Comparison of ENCODE assay signal across 25 cellular contexts in genomic region chr2:20571231-20571630, GRCh38.
DNase-seq lines count a peak whose midpoint lies in the region; TF ChIP-seq lines count a peak whose summit lies in the region.
"Had no signal": no experiment of that assay in that cellular context is flagged by ENCODE, and none has a peak within 500 bp of the region (broad histone marks: within the 10 kb centered on the region; RNA-seq: fewer than 3 reads in every experiment).

No MANE protein-coding gene starts in this region.

- no peak for TF ChIP-seq CTCF in breast epithelium (IDR thresholded peaks at IDR 0.05)
- TF ChIP-seq CTCF in MCF 10A (IDR thresholded peaks at IDR 0.05; ENCODE audit: unreplicated experiment): no peak
- TF ChIP-seq CTCF in hepatocyte (IDR thresholded peaks at IDR 0.05; ENCODE audit: poor library complexity): no peak
- TF ChIP-seq CTCF in neural crest cell (conservative IDR thresholded peaks at IDR 0.05): no peak
- no peak for TF ChIP-seq CTCF in uterus (IDR thresholded peaks at IDR 0.05)

- H3K4me1 ChIP-seq in breast epithelium (peaks cover 4 to 11% of the 10 kb centered on the region in 2 donors), hepatocyte (ENCODE audit: insufficient read depth) (peaks cover 10% of the 10 kb centered on the region), uterus (peaks cover 9 to 10% of the 10 kb centered on the region in 2 donors)

- H3K4me1 Mint-ChIP-seq in MCF 10A (ENCODE audit: insufficient read depth, unreplicated experiment): no peaks in the 10 kb centered on the region
- peaks cover 93% of the 10 kb centered on the region for H3K4me1 Mint-ChIP-seq in neural crest cell
- H3K4me1 Mint-ChIP-seq in activated CD4-positive, alpha-beta T cell treated with anti-CD3 and anti-CD28 coated beads, Interleukin-2, amount 10 ng/mL, durations not matched to agents 7 days and 5 days: peaks cover 15% of the 10 kb centered on the region

- no peaks in the 10 kb centered on the region for H3K9me3 Mint-ChIP-seq in MCF 10A (ENCODE audit: unreplicated experiment)
- no peaks in the 10 kb centered on the region for H3K9me3 Mint-ChIP-seq in neural crest cell
- no peaks in the 10 kb centered on the region for H3K9me3 Mint-ChIP-seq in activated CD4-positive, alpha-beta T cell treated with anti-CD3 and anti-CD28 coated beads, Interleukin-2, amount 10 ng/mL, durations not matched to agents 7 days and 5 days
- H3K9me3 Mint-ChIP-seq: activated naive CD8-positive, alpha-beta T cell treated with anti-CD3 and anti-CD28 coated beads, Interleukin-2, amount 10 ng/mL, durations not matched to agents 7 days and 5 days; activated T-helper 17 cell treated with anti-CD3 and anti-CD28 coated beads, Interleukin-2, amount 50 U/mL, for 72 hours; CD8-positive, alpha-beta memory T cell; WTC11 had no signal

- DNase-seq in breast epithelium (ENCODE audit: low spot score in 2 of 2) (no peak), MCF 10A (ENCODE audit: unreplicated experiment) (no peak), hepatocyte (ENCODE audit: low spot score) (no peak), neural crest cell (ENCODE audit: low read depth, low spot score) (no peak), uterus (peak; percentile 13 to 28), SKM-1 (lab: John Stamatoyannopoulos, UW; ENCODE audit: unreplicated experiment) (no peak), C1 segment of cervical spinal cord (lab: John Stamatoyannopoulos, UW) (no peak)
- no peak for DNase-seq in activated CD4-positive, alpha-beta T cell treated with anti-CD3 and anti-CD28 coated beads, Interleukin-2, amount 10 ng/mL, durations not matched to agents 7 days and 5 days
- DNase-seq: activated CD8-positive, alpha-beta memory T cell treated with anti-CD3 and anti-CD28 coated beads, Interleukin-2, amount 50 U/mL, for 4 hours; activated naive CD8-positive, alpha-beta T cell treated with anti-CD3 and anti-CD28 coated beads, Interleukin-2, amount 10 ng/mL, durations not matched to agents 7 days and 5 days; CD8-positive, alpha-beta memory T cell; foreskin keratinocyte; hypothalamus; mammary epithelial cell; NCI-H1417; NCI-H2081 treated with DMSO at 0.1 percent for 48 hours; NCI-H345; NCI-H748 treated with DMSO at 0.1 percent for 48 hours; nucleus accumbens; stimulated activated CD4-positive, alpha-beta T cell treated with anti-CD3 and anti-CD28 coated beads, Interleukin-4, amount 100 ng/mL, for 1 hour; stimulated activated naive CD4-positive, alpha-beta T cell; T-helper 9 cell had no signal

- TF ChIP-seq POLR2A in breast epithelium (IDR thresholded peaks at IDR 0.05): no peak
- no peak for TF ChIP-seq POLR2A in uterus (IDR thresholded peaks at IDR 0.05)

- H3K4me3 Mint-ChIP-seq in MCF 10A (ENCODE audit: unreplicated experiment): no peak overlapping the region
- no peak overlapping the region for H3K4me3 Mint-ChIP-seq in neural crest cell
- no peak overlapping the region for H3K4me3 Mint-ChIP-seq in activated CD4-positive, alpha-beta T cell treated with anti-CD3 and anti-CD28 coated beads, Interleukin-2, amount 10 ng/mL, durations not matched to agents 7 days and 5 days
- H3K4me3 Mint-ChIP-seq: activated naive CD8-positive, alpha-beta T cell treated with anti-CD3 and anti-CD28 coated beads, Interleukin-2, amount 10 ng/mL, durations not matched to agents 7 days and 5 days; activated T-helper 17 cell treated with anti-CD3 and anti-CD28 coated beads, Interleukin-2, amount 50 U/mL, for 72 hours; CD8-positive, alpha-beta memory T cell; WTC11 had no signal

- no peaks in the 10 kb centered on the region for H3K9me2 ChIP-seq in hepatocyte (replicated peaks; ENCODE audit: insufficient read depth)

- CTCF ChIA-PET in MCF 10A (lab: Yijun Ruan, JAX): no interaction called here
- CTCF ChIA-PET in activated CD4-positive, alpha-beta T cell treated with anti-CD3 and anti-CD28 coated beads, Interleukin-2, amount 10 ng/mL, durations not matched to agents 7 days and 5 days (lab: Charles Lee): interaction anchor here (1.0 to 1.4 kb wide), 3 partner anchors 15 to 80 kb away, joined by 3 to 5 read pairs (median 3); partner anchors contain the start of gene HS1BP3

- no peak overlapping the region for H3K27ac Mint-ChIP-seq in MCF 10A (ENCODE audit: low read depth, unreplicated experiment)
- peak overlapping the region; percentile 39 for H3K27ac Mint-ChIP-seq in neural crest cell (ENCODE audit: unreplicated experiment)
- no peak overlapping the region for H3K27ac Mint-ChIP-seq in activated CD4-positive, alpha-beta T cell treated with anti-CD3 and anti-CD28 coated beads, Interleukin-2, amount 10 ng/mL, durations not matched to agents 7 days and 5 days
- H3K27ac Mint-ChIP-seq: WTC11 had no signal

- WGBS in hepatocyte (ENCODE audit: low lambda C conversion rate, missing lambda C conversion rate): 90% methylated on average over 10 of the region's 10 CpGs

- H4K20me1 ChIP-seq in hepatocyte (ENCODE audit: insufficient read depth, poor library complexity, severe bottlenecking): no peaks in the 10 kb centered on the region

- H3K79me2 ChIP-seq in hepatocyte: no peaks in the 10 kb centered on the region

- H3K36me3 ChIP-seq in breast epithelium: no peaks in the 10 kb centered on the region
- H3K36me3 ChIP-seq in hepatocyte (replicated peaks; ENCODE audit: insufficient read depth, low read depth): no peaks in the 10 kb centered on the region
- H3K36me3 ChIP-seq in uterus: no peaks in the 10 kb centered on the region
- H3K36me3 ChIP-seq: thoracic aorta had no signal

- H3K27ac ChIP-seq in breast epithelium (peak overlapping the region; percentile 33 to 61), hepatocyte (peak overlapping the region; percentile 73), uterus (peak overlapping the region in 1 of 2 donors; percentile 86)
- H3K27ac ChIP-seq: foreskin keratinocyte, thoracic aorta had no signal

- H3K9me3 ChIP-seq in breast epithelium: no peaks in the 10 kb centered on the region
- no peaks in the 10 kb centered on the region for H3K9me3 ChIP-seq in hepatocyte (ENCODE audit: low read depth)
- H3K9me3 ChIP-seq in uterus: no peaks in the 10 kb centered on the region
- H3K9me3 ChIP-seq: thoracic aorta had no signal

- peaks cover 6% of the 10 kb centered on the region for H3K36me3 Mint-ChIP-seq in MCF 10A (ENCODE audit: insufficient read depth, unreplicated experiment)
- H3K36me3 Mint-ChIP-seq in neural crest cell (ENCODE audit: low read depth): no peaks in the 10 kb centered on the region
- H3K36me3 Mint-ChIP-seq in activated CD4-positive, alpha-beta T cell treated with anti-CD3 and anti-CD28 coated beads, Interleukin-2, amount 10 ng/mL, durations not matched to agents 7 days and 5 days (ENCODE audit: low read depth): peaks cover under 1% of the 10 kb centered on the region
- H3K36me3 Mint-ChIP-seq: WTC11 had no signal

- H3K27me3 Mint-ChIP-seq in MCF 10A (ENCODE audit: insufficient read depth, unreplicated experiment): no peaks in the 10 kb centered on the region
- no peaks in the 10 kb centered on the region for H3K27me3 Mint-ChIP-seq in neural crest cell (ENCODE audit: low read depth)
- H3K27me3 Mint-ChIP-seq in activated CD4-positive, alpha-beta T cell treated with anti-CD3 and anti-CD28 coated beads, Interleukin-2, amount 10 ng/mL, durations not matched to agents 7 days and 5 days: peaks cover 2% of the 10 kb centered on the region
- H3K27me3 Mint-ChIP-seq: activated T-helper 17 cell treated with anti-CD3 and anti-CD28 coated beads, Interleukin-2, amount 50 U/mL, for 72 hours had no signal

- H3K4me2 ChIP-seq in hepatocyte: no peak overlapping the region

- H2AFZ ChIP-seq in hepatocyte: no peak overlapping the region

- BruUV-seq in MCF 10A (replicated peaks; lab: Mats Ljungman, UMichigan): no TSS peak

- POLR2A ChIA-PET in MCF 10A (lab: Yijun Ruan, JAX): interaction anchor here (0.7 kb wide), 1 partner anchor 38 kb away, joined by 3 read pairs; no protein-coding TSS in a partner anchor
- POLR2A ChIA-PET in activated CD4-positive, alpha-beta T cell treated with anti-CD3 and anti-CD28 coated beads, Interleukin-2, amount 10 ng/mL, durations not matched to agents 7 days and 5 days (lab: Charles Lee): no interaction called here

- intact Hi-C loops in breast epithelium (cut with DNase I; ENCODE audit: low total_unique reads) (no loop called here), MCF 10A (cut with micrococcal nuclease) (loop anchor here (10.0 kb wide), 1 partner anchor 66 kb away; no protein-coding TSS in a partner anchor), uterus (cut with DNase I; ENCODE audit: low total_unique reads) (no loop called here)

- H3K4me3 ChIP-seq in breast epithelium: no peak overlapping the region
- no peak overlapping the region for H3K4me3 ChIP-seq in hepatocyte
- no peak overlapping the region for H3K4me3 ChIP-seq in uterus
- H3K4me3 ChIP-seq: thoracic aorta had no signal

- H3K27me3 ChIP-seq in breast epithelium: no peaks in the 10 kb centered on the region
- H3K27me3 ChIP-seq in hepatocyte: no peaks in the 10 kb centered on the region
- no peaks in the 10 kb centered on the region for H3K27me3 ChIP-seq in uterus
- H3K27me3 ChIP-seq: foreskin keratinocyte had no signal

Comparison
In these comparisons a context has a peak if more than half of its experiments do, and no peak if none do; other contexts are left out.
1. DNase-seq: peak in uterus (2 of 2); none in breast epithelium (0 of 2), MCF 10A (single experiment), hepatocyte (single experiment), neural crest cell (single experiment), activated CD4-positive, alpha-beta T cell treated with anti-CD3 and anti-CD28 coated beads, Interleukin-2, amount 10 ng/mL, durations not matched to agents 7 days and 5 days (single experiment), SKM-1 (single experiment) and C1 segment of cervical spinal cord (0 of 14).